ENCODE assay signal across 11 cellular contexts in genomic region chr3:10164201-10164545, GRCh38. TPM values are rescaled to one million over a fixed set of nuclear protein-coding genes. Genes with fewer than 3 reads are reported as not detected.
DNase-seq lines count a peak whose midpoint lies in the region; ATAC-seq and TF ChIP-seq lines count a peak whose summit lies in the region.
"Not testable (repeated sequence)": the region's sequence is repeated elsewhere in the genome, so short reads cannot be mapped to it uniquely, and the experiment has no call there.
"Had no signal": no experiment of that assay in that cellular context is flagged by ENCODE, and none has a peak within 500 bp of the region (broad histone marks: within the 10 kb centered on the region; RNA-seq: fewer than 3 reads in every experiment).

No MANE protein-coding gene starts in this region.

- in situ Hi-C loops in astrocyte of the cerebellum (cut with HindIII; ENCODE audit: low sequenced_read_pairs), result loop anchor here (5.0 kb wide), 2 partner anchors 37 to 83 kb away; partner anchors contain the start of gene TATDN2

- not testable (repeated sequence) for H3K4me1 ChIP-seq in esophagus (ENCODE audit: control insufficient read depth in 2 of 2, insufficient read depth in 2 of 2, low read length in 1 of 2); right lobe of liver; ovary (ENCODE audit: insufficient read depth)
- peaks cover 0 to 14% (median 6%) of the 10 kb centered on the region in 4 donors for H3K4me1 ChIP-seq in tibial artery

- not testable (repeated sequence) for H3K27me3 Mint-ChIP-seq in CD4-positive, alpha-beta T cell; activated B cell treated with CpG ODN at 0.5 μM for 24 hours

- H3K36me3 Mint-ChIP-seq in CD4-positive, alpha-beta T cell (ENCODE audit: low read depth), result not testable (repeated sequence)
- peaks cover 15% of the 10 kb centered on the region for H3K36me3 Mint-ChIP-seq in activated B cell treated with CpG ODN at 0.5 μM for 24 hours (ENCODE audit: low read depth)

- TF ChIP-seq EP300 in ovary (IDR thresholded peaks at IDR 0.05), result not testable (repeated sequence)

- H3K9me3 ChIP-seq in CD4-positive, alpha-beta T cell (ENCODE audit: control insufficient read depth, low read length); esophagus (ENCODE audit: control insufficient read depth in 2 of 2, insufficient read depth in 1 of 2, low read depth in 1 of 2, low read length in 1 of 2); right lobe of liver; ovary; tibial artery: not testable (repeated sequence)

- not testable (repeated sequence) for H3K9me3 Mint-ChIP-seq in CD4-positive, alpha-beta T cell; activated B cell treated with CpG ODN at 0.5 μM for 24 hours

- H3K4me1 Mint-ChIP-seq in CD4-positive, alpha-beta T cell (ENCODE audit: low read depth), result peaks cover 28% of the 10 kb centered on the region
- peaks cover 35% of the 10 kb centered on the region for H3K4me1 Mint-ChIP-seq in activated B cell treated with CpG ODN at 0.5 μM for 24 hours

- H3K4me3 Mint-ChIP-seq in CD4-positive, alpha-beta T cell, result peak overlapping the region; percentile 86
- H3K4me3 Mint-ChIP-seq in activated B cell treated with CpG ODN at 0.5 μM for 24 hours, result peak overlapping the region; percentile 86

- H3K36me3 ChIP-seq in esophagus (ENCODE audit: control insufficient read depth in 2 of 2, insufficient read depth in 2 of 2, low read length in 1 of 2); right lobe of liver; ovary; tibial artery: not testable (repeated sequence)

- DNase-seq in CD4-positive, alpha-beta T cell; LNCaP clone FGC (ENCODE audit: low read depth); activated B cell treated with CpG ODN at 0.5 μM for 24 hours; astrocyte of the cerebellum (ENCODE audit: low read depth); right lobe of liver; ovary; tibial artery: not testable (repeated sequence)

- not testable (repeated sequence) for H3K27ac Mint-ChIP-seq in CD4-positive, alpha-beta T cell; activated B cell treated with CpG ODN at 0.5 μM for 24 hours

- TF ChIP-seq CTCF in CD4-positive, alpha-beta T cell (IDR thresholded peaks at IDR 0.05); LNCaP clone FGC (IDR thresholded peaks at IDR 0.05; ENCODE audit: control insufficient read depth, extremely low read depth, insufficient read depth); activated B cell treated with CpG ODN at 0.5 μM for 24 hours (IDR thresholded peaks at IDR 0.05); astrocyte of the cerebellum (IDR thresholded peaks at IDR 0.05; ENCODE audit: low read depth, low read length, missing control alignments); right lobe of liver (IDR thresholded peaks at IDR 0.05); ovary (IDR thresholded peaks at IDR 0.05); tibial artery (IDR thresholded peaks at IDR 0.05): not testable (repeated sequence)

- intact Hi-C loops in CD4-positive, alpha-beta T cell (cut with DNase I, micrococcal nuclease), result loop anchor here (1.0 to 2.0 kb wide), 4 partner anchors 21 to 99 kb away; no protein-coding TSS in a partner anchor
- intact Hi-C loops in activated B cell treated with CpG ODN at 0.5 μM for 24 hours (cut with micrococcal nuclease), result loop anchor here (1.0 to 2.0 kb wide), 4 partner anchors 23 to 84 kb away; partner anchors contain the start of genes BRK1, TATDN2 and VHL
- intact Hi-C loops in right lobe of liver (cut with DNase I), result not testable (repeated sequence)
- intact Hi-C loops in ovary (cut with DNase I), result loop anchor here in 1 of 4 donors (5.0 kb wide), 1 partner anchor 68 kb away; no protein-coding TSS in a partner anchor
- intact Hi-C loops in tibial artery (cut with DNase I; ENCODE audit: low total_unique reads), result loop anchor here (2.0 kb wide), 1 partner anchor 61 kb away; no protein-coding TSS in a partner anchor

- CTCF ChIA-PET in CD4-positive, alpha-beta T cell (lab: Charles Lee), result interaction anchor here (0.5 to 1.8 kb wide), 6 partner anchors 8 to 118 kb away, joined by 3 to 7 read pairs (median 4); no protein-coding TSS in a partner anchor
- CTCF ChIA-PET in activated B cell treated with CpG ODN at 0.5 μM for 24 hours (lab: Charles Lee), result interaction anchor here (0.8 to 4.0 kb wide), 5 partner anchors 28 to 125 kb away, joined by 3 to 24 read pairs (median 4); no protein-coding TSS in a partner anchor

- POLR2A ChIA-PET in CD4-positive, alpha-beta T cell (lab: Charles Lee), result interaction anchor here (2.2 to 2.4 kb wide), 2 partner anchors 30 to 35 kb away, joined by 12 to 15 read pairs; no protein-coding TSS in a partner anchor
- POLR2A ChIA-PET in activated B cell treated with CpG ODN at 0.5 μM for 24 hours (lab: Charles Lee), result interaction anchor here (0.7 to 3.4 kb wide), 6 partner anchors 22 to 767 kb away, joined by 3 to 15 read pairs (median 7); partner anchors contain the start of gene VHL

- H3K27me3 ChIP-seq in CD4-positive, alpha-beta T cell (ENCODE audit: control insufficient read depth, insufficient read depth, low read length); esophagus (ENCODE audit: control insufficient read depth in 1 of 2, insufficient read depth in 2 of 2, low read length in 2 of 2); right lobe of liver; ovary; tibial artery: not testable (repeated sequence)

- H3K4me3 ChIP-seq in LNCaP clone FGC (ENCODE audit: low read depth, low read length) (peak overlapping the region; percentile 68), astrocyte of the cerebellum (ENCODE audit: low read depth, low read length) (peak overlapping the region; percentile 86), esophagus (ENCODE audit: low read depth in 1 of 2, low read length in 2 of 2) (peak overlapping the region; percentile 76 to 89), right lobe of liver (peak overlapping the region in 2 of 3 donors; percentile 65 to 99), ovary (peak overlapping the region; percentile 86), tibial artery (peak overlapping the region; percentile 82 to 95)

- TF ChIP-seq POLR2A in right lobe of liver (IDR thresholded peaks at IDR 0.05); ovary (IDR thresholded peaks at IDR 0.05): not testable (repeated sequence)

- not testable (repeated sequence) for ATAC-seq in CD4-positive, alpha-beta T cell (ENCODE audit: poor library complexity); activated B cell treated with CpG ODN at 0.5 μM for 24 hours (ENCODE audit: low read depth); right lobe of liver

- H3K27ac ChIP-seq in CD4-positive, alpha-beta T cell (ENCODE audit: low read depth, low read length); esophagus (ENCODE audit: low read depth in 2 of 2, low read length in 1 of 2); right lobe of liver; ovary: not testable (repeated sequence)
- H3K27ac ChIP-seq in tibial artery, result peak overlapping the region; percentile 89 to 90

- 70% methylated on average over 12 of the region's 12 CpGs for WGBS in esophagus, 2 donors
- 23% methylated on average over 4 of the region's 12 CpGs for WGBS in right lobe of liver (ENCODE audit: insufficient coverage, low coverage, low lambda C conversion rate, missing lambda C conversion rate)
- 67 to 75% (median 70%) methylated on average over 11 to 12 of the region's 12 CpGs for WGBS in ovary, 3 donors

RNA-seq across cellular contexts. Expression of gene IRAK2, which starts 0.5 kb away (rescaled TPM):
- 1 to 10 TPM; 1.4 to 1.6 TPM for total RNA-seq in CD4-positive, alpha-beta T cell
- 8.6 and 8.8 TPM in 2 replicates for total RNA-seq in activated B cell treated with CpG ODN at 0.5 μM for 24 hours
- polyA plus RNA-seq in esophagus, result 1 to 10 TPM; 6.1 to 7.1 TPM
- total RNA-seq in right lobe of liver, result 10 to 100 TPM in 3 of 6 experiments, 1 to 10 TPM in 3; 4.2 to 16.0 (median 8.4) TPM
- 1 to 10 TPM; 1.4 to 1.8 (median 1.5) TPM for total RNA-seq in ovary
- 1 to 10 TPM; 1.1 to 2.3 TPM for polyA plus RNA-seq in ovary

RNA-seq across cellular contexts. Expression of gene VHL, which starts 22.6 kb away (rescaled TPM):
- 10 to 100 TPM; 54.4 to 58.2 TPM for total RNA-seq in CD4-positive, alpha-beta T cell
- 91.0 and 105 TPM in 2 replicates for total RNA-seq in activated B cell treated with CpG ODN at 0.5 μM for 24 hours
- 10 to 100 TPM; 16.3 to 29.0 TPM for polyA plus RNA-seq in esophagus
- 10 to 100 TPM; 15.5 to 25.2 (median 19.9) TPM for total RNA-seq in right lobe of liver
- total RNA-seq in ovary, result 10 to 100 TPM; 22.5 to 36.0 (median 32.9) TPM
- polyA plus RNA-seq in ovary, result 10 to 100 TPM; 24.2 to 55.2 TPM

RNA-seq across cellular contexts. Expression of gene BRK1, which starts 48.7 kb away (rescaled TPM):
- total RNA-seq in CD4-positive, alpha-beta T cell, result 10 to 100 TPM; 33.1 to 33.8 TPM
- total RNA-seq in activated B cell treated with CpG ODN at 0.5 μM for 24 hours (123 and 141 TPM in 2 replicates), right lobe of liver (10 to 100 TPM; 41.2 to 55.3 (median 42.7) TPM), ovary (100 to 1,000 TPM in 5 of 7 donors, 10 to 100 TPM in 2; 69.7 to 130 (median 123) TPM)
- polyA plus RNA-seq in esophagus (100 to 1,000 TPM in 1 of 2 donors, 10 to 100 TPM in 1; 79.2 to 148 TPM), ovary (100 to 1,000 TPM; 178 to 292 TPM)

RNA-seq across cellular contexts. Expression of gene FANCD2OS, which starts 56.1 kb away (rescaled TPM):
- total RNA-seq in CD4-positive, alpha-beta T cell, result not detected
- total RNA-seq in activated B cell treated with CpG ODN at 0.5 μM for 24 hours, result not detected in 2 replicates
- polyA plus RNA-seq in esophagus, result under 1 TPM in 1 of 2 donors, not detected in 1; 0.22 TPM
- total RNA-seq in right lobe of liver, result not detected
- not detected for total RNA-seq in ovary
- polyA plus RNA-seq in ovary, result not detected
- total RNA-seq: mucosa of descending colon, SK-MEL-5, urinary bladder had no signal
- polyA plus RNA-seq: urinary bladder had no signal
